In the genomic region with DNA sequence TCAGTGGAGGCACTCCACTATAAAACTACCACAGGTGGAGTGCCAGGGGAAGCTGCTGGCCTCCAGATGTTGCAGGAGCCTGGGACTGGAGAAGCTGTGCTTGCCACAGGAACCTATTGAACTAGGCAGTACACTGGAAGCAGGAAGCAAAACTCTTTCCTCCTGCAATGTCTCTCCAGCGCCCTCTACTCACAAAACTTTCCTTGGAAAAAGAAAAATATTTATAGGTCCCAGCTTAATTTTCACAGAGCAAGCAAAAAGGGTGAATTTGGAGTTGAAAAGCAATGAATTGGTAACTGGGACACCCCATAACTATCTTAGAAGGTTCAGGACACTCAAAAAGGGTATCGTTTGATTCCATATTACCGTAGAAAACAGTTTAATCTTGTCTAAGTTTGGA, we compare ENCODE assay signal across 28 cellular contexts. TPM values are rescaled to one million over a fixed set of nuclear protein-coding genes. Genes with fewer than 3 reads are reported as not detected.
DNase-seq lines count a peak whose midpoint lies in the region; ATAC-seq and TF ChIP-seq lines count a peak whose summit lies in the region.
"Had no signal": no experiment of that assay in that cellular context is flagged by ENCODE, and none has a peak within 500 bp of the region (broad histone marks: within the 10 kb centered on the region; RNA-seq: fewer than 3 reads in every experiment).

No MANE protein-coding gene starts in this region.

- H2BK120ac ChIP-seq in H9 (ENCODE audit: low read depth, low read length, poor library complexity, severe bottlenecking): no peak overlapping the region

- H3K9me3 ChIP-seq in H9 (ENCODE audit: control insufficient read depth, low read depth, low read length) (peaks cover 7% of the 10 kb centered on the region), T-helper 17 cell (ENCODE audit: control insufficient read depth, low read length, poor library complexity, severe bottlenecking) (no peaks in the 10 kb centered on the region), HAP-1 (peaks cover 4% of the 10 kb centered on the region)

- H3K4me3 ChIP-seq in HAP-1: no peak overlapping the region
- H3K4me3 ChIP-seq: left ventricle myocardium inferior, spleen had no signal

- no peak overlapping the region for H3K14ac ChIP-seq in H9 (ENCODE audit: insufficient read depth, low read length)

- WGBS in H9 (ENCODE audit: extremely low coverage, insufficient read length, low lambda C conversion rate): no CpG with 5 or more reads among the region's 3 CpGs

- H3K4me1 ChIP-seq in H9 (ENCODE audit: insufficient read depth, low read length) (peaks cover 3% of the 10 kb centered on the region; the same call in 1 of the 2 replicates), HAP-1 (no peaks in the 10 kb centered on the region; the same call in 1 of the 2 replicates)

- H2AK5ac ChIP-seq in H9 (ENCODE audit: insufficient read length, low read length): no peak overlapping the region

- H2BK20ac ChIP-seq in H9 (ENCODE audit: low read depth, low read length, poor library complexity, severe bottlenecking): no peak overlapping the region

- no peak overlapping the region for H3K4ac ChIP-seq in H9 (ENCODE audit: low read depth, low read length)

- H3T11ph ChIP-seq in H9 (ENCODE audit: low read length): no peak overlapping the region

- peak overlapping the region; percentile 81 for H3K27ac Mint-ChIP-seq in activated naive CD8-positive, alpha-beta T cell
- H3K27ac Mint-ChIP-seq in activated naive CD8-positive, alpha-beta T cell treated with anti-CD3 and anti-CD28 coated beads for 36 hours: no peak overlapping the region
- H3K27ac Mint-ChIP-seq in H9: no peak overlapping the region
- peak overlapping the region; percentile 6 for H3K27ac Mint-ChIP-seq in T-helper 17 cell
- H3K27ac Mint-ChIP-seq: activated T-helper 1 cell treated with anti-CD3 and anti-CD28 coated beads, Interleukin-12 subunit alpha, Interleukin-12 subunit beta, Interleukin-2, Interleukin-4 antibody, amounts not matched to agents 30 ng/mL and 10 ng/mL and 1 ng/mL, durations not matched to agents 14 hours and 24 hours and 36 hours; natural killer cell; stimulated activated memory B cell treated with anti-CD40 and anti-IgM and Interleukin-4, amounts not matched to agents 10 μg/mL and 1 μg/mL and 100 μg/mL, for 72 hours; T-helper 1 cell treated with Interleukin-12 subunit alpha and Interleukin-12 subunit beta and Interleukin-4 antibody, amounts not matched to agents 30 μg/mL and 1 μg/mL, for 36 hours had no signal

- H3K56ac ChIP-seq in H9 (ENCODE audit: insufficient read length, low read depth, low read length): no peak overlapping the region

- no peak overlapping the region for H4K5ac ChIP-seq in H9 (ENCODE audit: insufficient read length, low read depth, low read length)

- H3K18ac ChIP-seq in H9 (ENCODE audit: insufficient read length, low read depth, low read length): no peak overlapping the region

- no peak overlapping the region for H3K27ac ChIP-seq in H9 (ENCODE audit: insufficient read length, low read depth, low read length)
- H3K27ac ChIP-seq: left ventricle myocardium inferior had no signal

- no peaks in the 10 kb centered on the region for H3K27me3 Mint-ChIP-seq in activated naive CD8-positive, alpha-beta T cell
- H3K27me3 Mint-ChIP-seq in activated naive CD8-positive, alpha-beta T cell treated with anti-CD3 and anti-CD28 coated beads for 36 hours: no peaks in the 10 kb centered on the region
- H3K27me3 Mint-ChIP-seq in H9 (ENCODE audit: low read depth) (peaks cover 2% of the 10 kb centered on the region), T-helper 17 cell (no peaks in the 10 kb centered on the region)
- H3K27me3 Mint-ChIP-seq: activated naive CD4-positive, alpha-beta T cell treated with anti-CD3 and anti-CD28 coated beads, Interleukin-2, amount 50 U/mL, for 24 hours; IgD-negative memory B cell; stimulated activated memory B cell treated with anti-CD40 and anti-IgM and Interleukin-4, amounts not matched to agents 10 μg/mL and 1 μg/mL and 100 μg/mL, for 72 hours had no signal

- TF ChIP-seq CTCF in H9 (conservative IDR thresholded peaks at IDR 0.05): peak; percentile 28; the same call in 1 of the 3 replicates

- peaks cover 46% of the 10 kb centered on the region for H3K4me1 Mint-ChIP-seq in activated naive CD8-positive, alpha-beta T cell (ENCODE audit: low read depth)
- H3K4me1 Mint-ChIP-seq in activated naive CD8-positive, alpha-beta T cell treated with anti-CD3 and anti-CD28 coated beads for 36 hours: peaks cover 27% of the 10 kb centered on the region
- peaks cover 9% of the 10 kb centered on the region in 2 experiments for H3K4me1 Mint-ChIP-seq in H9
- peaks cover 29% of the 10 kb centered on the region for H3K4me1 Mint-ChIP-seq in T-helper 17 cell

- no peak overlapping the region for H3K23ac ChIP-seq in H9 (ENCODE audit: insufficient read length, low read depth, low read length)

- DNase-seq in activated naive CD8-positive, alpha-beta T cell treated with anti-CD3 and anti-CD28 coated beads for 36 hours: no peak
- DNase-seq in H9 (no peak), T-helper 17 cell (no peak), HAP-1 (ENCODE audit: low spot score in 2 of 2) (no peak)
- DNase-seq: activated CD4-positive, alpha-beta T cell treated with anti-CD3 and anti-CD28 coated beads for 4 hours; aorta; caudate nucleus; dermis blood vessel endothelial cell; left ventricle myocardium inferior; natural killer cell; NCI-H1417; NCI-H524 treated with DMSO at 0.1 percent for 48 hours; retina; spleen; stimulated activated CD4-positive, alpha-beta T cell treated with anti-CD3 and anti-CD28 coated beads, Interleukin-4, amount 100 ng/mL, for 1 hour had no signal

- H3K23me2 ChIP-seq in H9 (ENCODE audit: insufficient read length, low read depth, low read length, poor library complexity, severe bottlenecking): no peaks in the 10 kb centered on the region

- H2BK12ac ChIP-seq in H9 (ENCODE audit: insufficient read length, low read depth, low read length): no peak overlapping the region

- H3K79me1 ChIP-seq in H9 (ENCODE audit: insufficient read depth, low read depth, low read length, poor library complexity, severe bottlenecking): no peaks in the 10 kb centered on the region

- no peak overlapping the region for H2AFZ ChIP-seq in H9 (ENCODE audit: low read length)

- no peak overlapping the region for H3K4me3 Mint-ChIP-seq in activated naive CD8-positive, alpha-beta T cell
- H3K4me3 Mint-ChIP-seq in activated naive CD8-positive, alpha-beta T cell treated with anti-CD3 and anti-CD28 coated beads for 36 hours: no peak overlapping the region
- H3K4me3 Mint-ChIP-seq in H9: no peak overlapping the region
- no peak overlapping the region for H3K4me3 Mint-ChIP-seq in T-helper 17 cell
- H3K4me3 Mint-ChIP-seq: activated T-helper 1 cell treated with anti-CD3 and anti-CD28 coated beads, Interleukin-12 subunit alpha, Interleukin-12 subunit beta, Interleukin-2, Interleukin-4 antibody, amounts not matched to agents 30 ng/mL and 10 ng/mL and 1 ng/mL, durations not matched to agents 14 hours and 24 hours and 36 hours; CD14-positive monocyte; IgD-negative memory B cell; natural killer cell; stimulated activated memory B cell treated with anti-CD40 and anti-IgM and Interleukin-4, amounts not matched to agents 10 μg/mL and 1 μg/mL and 100 μg/mL, for 72 hours; T-helper 1 cell treated with Interleukin-12 subunit alpha and Interleukin-12 subunit beta and Interleukin-4 antibody, amounts not matched to agents 30 μg/mL and 1 μg/mL, for 36 hours had no signal

- H2BK5ac ChIP-seq in H9 (ENCODE audit: insufficient read length, low read length): no peak overlapping the region

- H3K4me2 ChIP-seq in H9 (ENCODE audit: insufficient read depth, insufficient read length, low read length): no peak overlapping the region

- no peak overlapping the region for H3K9ac ChIP-seq in H9 (ENCODE audit: extremely low read depth, insufficient read length, low read length)

- H4K8ac ChIP-seq in H9 (replicated peaks; ENCODE audit: insufficient read length, low read depth, low read length): no peak overlapping the region

- in situ Hi-C loops in HAP-1 (cut with MboI; ENCODE audit: low sequenced_read_pairs): no loop called here

- no peaks in the 10 kb centered on the region for H3K36me3 ChIP-seq in HAP-1 (replicated peaks)
- H3K36me3 ChIP-seq: left ventricle myocardium inferior, spleen had no signal

- H3K79me2 ChIP-seq in H9 (ENCODE audit: insufficient read depth, low read length): no peaks in the 10 kb centered on the region

- H4K91ac ChIP-seq in H9 (ENCODE audit: insufficient read length, low read depth, low read length): no peak overlapping the region

- ATAC-seq in T-helper 17 cell (no peak), GM18520 (IDR thresholded peaks at IDR 0.05; ENCODE audit: unreplicated experiment) (no peak), HG03135 (IDR thresholded peaks at IDR 0.05; ENCODE audit: unreplicated experiment) (no peak)
- ATAC-seq: natural killer cell; stimulated activated memory B cell treated with anti-CD40 and anti-IgM and Interleukin-4, amounts not matched to agents 10 μg/mL and 1 μg/mL and 100 μg/mL, for 72 hours had no signal

- peaks cover 5% of the 10 kb centered on the region for H3K36me3 Mint-ChIP-seq in activated naive CD8-positive, alpha-beta T cell
- no peaks in the 10 kb centered on the region for H3K36me3 Mint-ChIP-seq in activated naive CD8-positive, alpha-beta T cell treated with anti-CD3 and anti-CD28 coated beads for 36 hours
- H3K36me3 Mint-ChIP-seq in H9 (ENCODE audit: insufficient read depth in 1 of 3, low read depth in 3 of 3): peaks cover 0 to 7% (median 4%) of the 10 kb centered on the region in 3 experiments; a peak in 4 of 7 replicates
- H3K36me3 Mint-ChIP-seq in T-helper 17 cell (ENCODE audit: low read depth): no peaks in the 10 kb centered on the region
- H3K36me3 Mint-ChIP-seq: activated naive CD4-positive, alpha-beta T cell treated with anti-CD3 and anti-CD28 coated beads, Interleukin-2, amount 50 U/mL, for 24 hours; CD14-positive monocyte; IgD-negative memory B cell; stimulated activated memory B cell treated with anti-CD40 and anti-IgM and Interleukin-4, amounts not matched to agents 10 μg/mL and 1 μg/mL and 100 μg/mL, for 72 hours had no signal

- no peaks in the 10 kb centered on the region for H3K27me3 ChIP-seq in H9 (ENCODE audit: insufficient read depth, low read length)
- 0 out of 2 replicates have a peak, but pooled peaks cover 3% of the 10 kb centered on the region for H3K27me3 ChIP-seq in HAP-1 (ENCODE audit: low read depth)
- H3K27me3 ChIP-seq: spleen had no signal

- no peaks in the 10 kb centered on the region for H4K20me1 ChIP-seq in H9 (ENCODE audit: control insufficient read depth, insufficient read depth, insufficient read length)

- peaks cover 4% of the 10 kb centered on the region for H3K9me3 Mint-ChIP-seq in activated naive CD8-positive, alpha-beta T cell (ENCODE audit: low read depth)
- peaks cover 9% of the 10 kb centered on the region for H3K9me3 Mint-ChIP-seq in activated naive CD8-positive, alpha-beta T cell treated with anti-CD3 and anti-CD28 coated beads for 36 hours
- peaks cover 13% of the 10 kb centered on the region in 2 experiments for H3K9me3 Mint-ChIP-seq in H9
- H3K9me3 Mint-ChIP-seq: activated naive CD4-positive, alpha-beta T cell treated with anti-CD3 and anti-CD28 coated beads, Interleukin-2, amount 50 U/mL, for 24 hours; activated T-helper 1 cell treated with anti-CD3 and anti-CD28 coated beads, Interleukin-12 subunit alpha, Interleukin-12 subunit beta, Interleukin-2, Interleukin-4 antibody, amounts not matched to agents 30 ng/mL and 10 ng/mL and 1 ng/mL, durations not matched to agents 14 hours and 24 hours and 36 hours had no signal

- no peak overlapping the region for H2BK15ac ChIP-seq in H9 (ENCODE audit: low read depth, low read length)

RNA-seq across cellular contexts. Expression of gene REEP1, which starts 33.2 kb away (rescaled TPM):
- under 1 TPM; 0.20 to 0.25 TPM for total RNA-seq in activated naive CD8-positive, alpha-beta T cell treated with anti-CD3 and anti-CD28 coated beads for 36 hours
- total RNA-seq in H9 (2021) (0.66 and 1.3 TPM in 2 replicates), T-helper 17 cell (1 to 10 TPM in 1 of 2 donors, not detected in 1; 2.2 TPM)
- total RNA-seq: fibroblast of lung, MCF 10A, osteocyte, RPMI7951 had no signal

Comparison
In these comparisons a context has a peak if more than half of its experiments do, and no peak if none do; other contexts are left out.
1. H3K27ac Mint-ChIP-seq: peak in activated naive CD8-positive, alpha-beta T cell (single experiment) and T-helper 17 cell (single experiment); none in activated naive CD8-positive, alpha-beta T cell treated with anti-CD3 and anti-CD28 coated beads for 36 hours (single experiment) and H9 (0 of 3).